Comparison of ENCODE assay signal across 25 cellular contexts in the genomic region with DNA sequence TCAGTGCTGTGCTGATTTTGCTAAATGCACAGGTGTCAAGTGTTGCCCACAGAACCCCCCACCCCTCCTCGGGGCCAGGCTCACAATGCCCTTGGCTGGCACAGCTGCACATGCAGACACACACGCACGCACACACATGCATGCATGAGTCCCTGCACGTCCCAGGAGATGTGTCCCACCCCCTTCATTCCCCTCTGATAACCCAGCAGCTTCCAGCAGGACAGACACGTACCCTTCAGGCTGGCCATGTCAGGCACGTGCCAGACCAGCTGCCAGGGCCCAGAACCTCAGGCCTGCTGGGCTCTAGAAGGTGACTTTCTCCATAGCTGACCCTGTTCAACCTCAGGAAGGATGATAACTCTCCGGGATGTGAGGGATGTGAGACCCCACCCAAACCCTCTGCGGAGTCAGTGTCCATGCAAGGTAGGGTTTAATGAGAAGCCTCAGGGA. TPM values are rescaled to one million over a fixed set of nuclear protein-coding genes. Genes with fewer than 3 reads are reported as not detected.
A peak's percentile ranks its signal among the peaks of the same experiment; 100 is the strongest.
DNase-seq lines count a peak whose midpoint lies in the region; ATAC-seq, FAIRE-seq and TF ChIP-seq lines count a peak whose summit lies in the region.
"Had no signal": no experiment of that assay in that cellular context is flagged by ENCODE, and none has a peak within 500 bp of the region (broad histone marks: within the 10 kb centered on the region; RNA-seq: fewer than 3 reads in every experiment).

No MANE protein-coding gene starts in this region.

- H3K36me3 Mint-ChIP-seq in activated naive CD8-positive, alpha-beta T cell treated with anti-CD3 and anti-CD28 coated beads, Interleukin-2, amount 10 ng/mL, durations not matched to agents 7 days and 5 days: no peaks in the 10 kb centered on the region
- H3K36me3 Mint-ChIP-seq in activated naive CD8-positive, alpha-beta T cell treated with anti-CD3 and anti-CD28 coated beads for 36 hours: no peaks in the 10 kb centered on the region

- H4K8ac ChIP-seq in neuronal stem cell (ENCODE audit: low read depth, low read length): no peak overlapping the region

- peaks cover 6% of the 10 kb centered on the region for H3K27me3 Mint-ChIP-seq in activated naive CD8-positive, alpha-beta T cell treated with anti-CD3 and anti-CD28 coated beads, Interleukin-2, amount 10 ng/mL, durations not matched to agents 7 days and 5 days
- peaks cover 11% of the 10 kb centered on the region for H3K27me3 Mint-ChIP-seq in activated naive CD8-positive, alpha-beta T cell treated with anti-CD3 and anti-CD28 coated beads for 36 hours

- BruUV-seq in K562 (replicated peaks; lab: Mats Ljungman, UMichigan): no TSS peak

- no peaks in the 10 kb centered on the region for H3K27me3 ChIP-seq in BLaER1 treated with 17β-estradiol and CSF1 and Interleukin-3, amounts not matched to agents 10 nM and 100 nM
- H3K27me3 ChIP-seq in K562 (ENCODE audit: control insufficient read depth in 2 of 2, insufficient read depth in 2 of 2, low read length in 2 of 2) (no peaks in the 10 kb centered on the region; a peak in 1 of 5 replicates), neuronal stem cell (ENCODE audit: control insufficient read depth in 3 of 3, insufficient read depth in 3 of 3, low read depth in 1 of 3, low read length in 3 of 3) (peaks cover 0 to 3% (median 0%) of the 10 kb centered on the region in 3 experiments)

- peak overlapping the region in 3 of 10 experiments; percentile 4 to 30 (median 17); a peak in 3 of 20 replicates for H3K4me3 ChIP-seq in BLaER1 treated with 17β-estradiol and CSF1 and Interleukin-3, amounts not matched to agents 10 nM and 100 nM
- H3K4me3 ChIP-seq in K562 (no peak overlapping the region), neuronal stem cell (ENCODE audit: low read length in 2 of 2) (no peak overlapping the region)
- H3K4me3 ChIP-seq: A549, GM12878 had no signal

- no peak overlapping the region for H2BK12ac ChIP-seq in neuronal stem cell (ENCODE audit: low read length)

- peaks cover 0 to 10% (median 0%) of the 10 kb centered on the region in 11 experiments; a peak in 1 of 22 replicates for H4K20me1 ChIP-seq in BLaER1 treated with 17β-estradiol and CSF1 and Interleukin-3, amounts not matched to agents 10 nM and 100 nM
- no peaks in the 10 kb centered on the region for H4K20me1 ChIP-seq in K562 (replicated peaks; ENCODE audit: control insufficient read depth, insufficient read depth, low read length)

- no peaks in the 10 kb centered on the region for H3K79me2 ChIP-seq in K562 (ENCODE audit: control insufficient read depth, insufficient read depth, low read length)

- no peak overlapping the region for H2BK15ac ChIP-seq in neuronal stem cell (ENCODE audit: low read length)

- H3K4me3 Mint-ChIP-seq in activated naive CD8-positive, alpha-beta T cell treated with anti-CD3 and anti-CD28 coated beads, Interleukin-2, amount 10 ng/mL, durations not matched to agents 7 days and 5 days: no peak overlapping the region
- H3K4me3 Mint-ChIP-seq in activated naive CD8-positive, alpha-beta T cell treated with anti-CD3 and anti-CD28 coated beads for 36 hours: no peak overlapping the region
- H3K4me3 Mint-ChIP-seq: B cell; CD4-positive, alpha-beta T cell had no signal

- H4K91ac ChIP-seq in neuronal stem cell (ENCODE audit: low read depth, low read length, poor library complexity): peak overlapping the region; percentile 9

- FAIRE-seq in K562 (lab: Jason Lieb, UNC): no peak
- FAIRE-seq: A549, GM12878, RCC 7860 had no signal

- no peak overlapping the region for H3K14ac ChIP-seq in neuronal stem cell (ENCODE audit: low read length)

- no peaks in the 10 kb centered on the region for H3K36me3 ChIP-seq in BLaER1 treated with 17β-estradiol and CSF1 and Interleukin-3, amounts not matched to agents 10 nM and 100 nM
- no peaks in the 10 kb centered on the region; the same call in 2 of the 3 replicates for H3K36me3 ChIP-seq in K562 (ENCODE audit: control insufficient read depth, insufficient read depth, low read length)
- H3K36me3 ChIP-seq in neuronal stem cell (replicated peaks in 1 of 2; ENCODE audit: control insufficient read depth in 2 of 2, insufficient read depth in 2 of 2, low read length in 2 of 2): peaks cover 0 to 6% of the 10 kb centered on the region in 2 donors

- in situ Hi-C loops in K562 (cut with MboI): no loop called here

- H2AK5ac ChIP-seq in neuronal stem cell (ENCODE audit: low read depth, low read length): peak overlapping the region; percentile 6

- peak overlapping the region in 6 of 11 experiments; percentile 21 to 74 (median 66); a peak in 8 of 22 replicates for H3K27ac ChIP-seq in BLaER1 treated with 17β-estradiol and CSF1 and Interleukin-3, amounts not matched to agents 10 nM and 100 nM
- no peak overlapping the region for H3K27ac ChIP-seq in K562 (ENCODE audit: extremely low read depth, low read depth, low read length)
- H3K27ac ChIP-seq in neuronal stem cell (replicated peaks; ENCODE audit: low read length): no peak overlapping the region
- H3K27ac ChIP-seq: A549, HL-60 had no signal

- WGBS in K562 (ENCODE audit: insufficient coverage, low coverage, missing lambda C conversion rate): 47% methylated on average over 8 of the region's 8 CpGs
- no CpG with 5 or more reads among the region's 8 CpGs for WGBS in neuronal stem cell (ENCODE audit: extremely low coverage in 2 of 2, insufficient read length in 2 of 2, insufficient replicate concordance in 1 of 2), 2 donors

- H3K23ac ChIP-seq in neuronal stem cell (ENCODE audit: low read depth, low read length, poor library complexity): no peak overlapping the region

- no peak for DNase-seq in activated naive CD8-positive, alpha-beta T cell treated with anti-CD3 and anti-CD28 coated beads, Interleukin-2, amount 10 ng/mL, durations not matched to agents 7 days and 5 days
- DNase-seq in activated naive CD8-positive, alpha-beta T cell treated with anti-CD3 and anti-CD28 coated beads for 36 hours: no peak
- DNase-seq in K562 (ENCODE audit: extremely low read depth in 1 of 4, low spot score in 3 of 4) (no peak), neuronal stem cell (ENCODE audit: low spot score) (no peak), NCI-H524 (lab: John Stamatoyannopoulos, UW) (no peak), NCI-H1105 treated with DMSO at 0.1 percent for 48 hours (lab: John Stamatoyannopoulos, UW) (no peak)
- DNase-seq: Caco-2; CD4-positive, alpha-beta T cell; DMS 273 treated with DMSO at 0.1 percent for 48 hours; DMS79 treated with DMSO at 0.1 percent for 48 hours; H7; KG1; NCI-H1694; NCI-H2081; NCI-H2171; NCI-H345; NCI-H524 treated with DMSO at 0.1 percent for 48 hours; NCI-H82; OCI-M1 had no signal

- no peaks in the 10 kb centered on the region for H3K9me3 ChIP-seq in BLaER1 treated with 17β-estradiol and CSF1 and Interleukin-3, amounts not matched to agents 10 nM and 100 nM (replicated peaks in 1 of 11)
- no peaks in the 10 kb centered on the region for H3K9me3 ChIP-seq in K562 (replicated peaks; ENCODE audit: control insufficient read depth, insufficient read depth, low read depth, low read length)
- H3K9me3 ChIP-seq in neuronal stem cell (replicated peaks in 1 of 2; ENCODE audit: control insufficient read depth in 2 of 2, insufficient read depth in 1 of 2, low read depth in 1 of 2, low read length in 2 of 2): peaks cover 0 to 2% of the 10 kb centered on the region in 2 donors
- H3K9me3 ChIP-seq: A549, Caco-2 had no signal

- peak overlapping the region in 5 of 11 experiments; percentile 1 to 62 (median 53); a peak in 8 of 22 replicates for H3K9ac ChIP-seq in BLaER1 treated with 17β-estradiol and CSF1 and Interleukin-3, amounts not matched to agents 10 nM and 100 nM
- peak overlapping the region in 1 of 2 experiments; percentile 31; a peak in 1 of 4 replicates for H3K9ac ChIP-seq in K562 (ENCODE audit: insufficient read depth in 1 of 2, low read depth in 2 of 2, low read length in 2 of 2)
- H3K9ac ChIP-seq in neuronal stem cell (ENCODE audit: low read depth, low read length, poor library complexity): no peak overlapping the region

- no peak overlapping the region for H2AFZ ChIP-seq in K562 (ENCODE audit: low read depth, low read length)
- no peak overlapping the region for H2AFZ ChIP-seq in neuronal stem cell (ENCODE audit: low read length)

- peak overlapping the region; percentile 54 for H3K27ac Mint-ChIP-seq in activated naive CD8-positive, alpha-beta T cell treated with anti-CD3 and anti-CD28 coated beads, Interleukin-2, amount 10 ng/mL, durations not matched to agents 7 days and 5 days
- H3K27ac Mint-ChIP-seq in activated naive CD8-positive, alpha-beta T cell treated with anti-CD3 and anti-CD28 coated beads for 36 hours: no peak overlapping the region
- H3K27ac Mint-ChIP-seq: B cell; CD4-positive, alpha-beta T cell had no signal

- no peak for TF ChIP-seq CTCF in K562 (IDR thresholded peaks at IDR 0.05 in 2 of 3, conservative IDR thresholded peaks at IDR 0.05 in 1 of 3; ENCODE audit: insufficient read depth in 2 of 3, low read depth in 1 of 3, low read length in 3 of 3)

- peaks cover 11% of the 10 kb centered on the region for H3K4me1 Mint-ChIP-seq in activated naive CD8-positive, alpha-beta T cell treated with anti-CD3 and anti-CD28 coated beads, Interleukin-2, amount 10 ng/mL, durations not matched to agents 7 days and 5 days
- H3K4me1 Mint-ChIP-seq in activated naive CD8-positive, alpha-beta T cell treated with anti-CD3 and anti-CD28 coated beads for 36 hours: peaks cover 2% of the 10 kb centered on the region
- H3K4me1 Mint-ChIP-seq: B cell had no signal

- peak overlapping the region; percentile 73 for H3K18ac ChIP-seq in neuronal stem cell (ENCODE audit: low read length)

- H2BK120ac ChIP-seq in neuronal stem cell (ENCODE audit: low read depth, low read length): no peak overlapping the region

- H3K4ac ChIP-seq in neuronal stem cell (ENCODE audit: low read length): no peak overlapping the region

- H3K9me1 ChIP-seq in K562 (ENCODE audit: control insufficient read depth, insufficient read depth, low read length): no peaks in the 10 kb centered on the region

- no peaks in the 10 kb centered on the region for H3K9me3 Mint-ChIP-seq in activated naive CD8-positive, alpha-beta T cell treated with anti-CD3 and anti-CD28 coated beads, Interleukin-2, amount 10 ng/mL, durations not matched to agents 7 days and 5 days
- H3K9me3 Mint-ChIP-seq in activated naive CD8-positive, alpha-beta T cell treated with anti-CD3 and anti-CD28 coated beads for 36 hours: no peaks in the 10 kb centered on the region
- H3K9me3 Mint-ChIP-seq: CD4-positive, alpha-beta T cell had no signal

- no peaks in the 10 kb centered on the region for H3K79me1 ChIP-seq in neuronal stem cell (ENCODE audit: low read depth, low read length)

- intact Hi-C loops in K562 (cut with micrococcal nuclease): no loop called here

- H3K4me2 ChIP-seq in BLaER1 treated with 17β-estradiol and CSF1 and Interleukin-3, amounts not matched to agents 10 nM and 100 nM: peak overlapping the region; percentile 30 to 97 (median 85); a peak in 17 of 22 replicates
- H3K4me2 ChIP-seq in K562 (ENCODE audit: insufficient read depth, low read length) (no peak overlapping the region), neuronal stem cell (ENCODE audit: insufficient read depth, low read length, poor library complexity, severe bottlenecking) (no peak overlapping the region)
- H3K4me2 ChIP-seq: A549 had no signal

- no peak for TF ChIP-seq EP300 in K562 (IDR thresholded peaks at IDR 0.05; ENCODE audit: low read length)

- CTCF ChIA-PET in K562 (lab: Yijun Ruan, JAX; ENCODE audit: low intra/inter-chr PET ratio): interaction anchor here (0.7 to 1.3 kb wide), 3 partner anchors 310 to 506 kb away, joined by 3 to 4 read pairs (median 4); no protein-coding TSS in a partner anchor

- no peak for TF ChIP-seq POLR2A in K562 (conservative IDR thresholded peaks at IDR 0.05)

- peaks cover 61 to 100% (median 99%) of the 10 kb centered on the region in 10 experiments for H3K4me1 ChIP-seq in BLaER1 treated with 17β-estradiol and CSF1 and Interleukin-3, amounts not matched to agents 10 nM and 100 nM
- H3K4me1 ChIP-seq in K562 (replicated peaks in 1 of 2; ENCODE audit: control insufficient read depth in 2 of 2, insufficient read depth in 2 of 2, low read length in 2 of 2) (peaks cover 15 to 20% of the 10 kb centered on the region in 2 experiments; a peak in 4 of 5 replicates), neuronal stem cell (ENCODE audit: control insufficient read depth in 2 of 2, insufficient read depth in 1 of 2, low read depth in 1 of 2, low read length in 2 of 2) (peaks cover 7 to 25% of the 10 kb centered on the region in 2 donors)
- H3K4me1 ChIP-seq: A549, Caco-2 had no signal

- ATAC-seq in activated naive CD8-positive, alpha-beta T cell treated with anti-CD3 and anti-CD28 coated beads, Interleukin-2, amount 10 ng/mL, durations not matched to agents 7 days and 5 days (ENCODE audit: low read depth): no peak
- ATAC-seq in K562: no peak
- ATAC-seq: A549, GM12878 had no signal

- POLR2A ChIA-PET in activated naive CD8-positive, alpha-beta T cell treated with anti-CD3 and anti-CD28 coated beads, Interleukin-2, amount 10 ng/mL, durations not matched to agents 7 days and 5 days (lab: Charles Lee): no interaction called here
- POLR2A ChIA-PET in K562 (lab: Yijun Ruan, JAX): interaction anchor here (0.6 kb wide), 1 partner anchor 361 kb away, joined by 3 read pairs; no protein-coding TSS in a partner anchor

- TF ChIP-seq RAD21 in K562 (CRISPR knock-in tag; conservative IDR thresholded peaks at IDR 0.05 in 1 of 2, IDR thresholded peaks at IDR 0.05 in 1 of 2): no peak

- H2BK5ac ChIP-seq in neuronal stem cell (ENCODE audit: low read length): no peak overlapping the region

RNA-seq across cellular contexts. Expression of a gene that starts 44.4 kb away (rescaled TPM):
- 10 to 100 TPM; 44.1 to 51.6 TPM for total RNA-seq in activated naive CD8-positive, alpha-beta T cell treated with anti-CD3 and anti-CD28 coated beads, Interleukin-2, amount 10 ng/mL, durations not matched to agents 7 days and 5 days
- 10 to 100 TPM; 58.5 to 60.8 TPM for total RNA-seq in activated naive CD8-positive, alpha-beta T cell treated with anti-CD3 and anti-CD28 coated beads for 36 hours
- 39.2 and 66.5 TPM in 2 replicates for total RNA-seq in K562 (2011; cell fraction: chromatin; rRNA removed; ENCODE audit: low replicate concordance)
- 54.2 and 60.8 TPM in 2 replicates for total RNA-seq in K562 (2011; cell fraction: nucleolus; rRNA removed)
- 55.7 and 67.6 TPM in 2 replicates for total RNA-seq in K562 (2011; cell fraction: nucleoplasm; rRNA removed)
- total RNA-seq in K562 (2014; rRNA removed) (166 and 199 TPM in 2 replicates), K562 (2014; rRNA removed; fragmentation: Illumina TruSeq; extraction: Trizol) (97.5 and 126 TPM in 2 replicates), K562 (2015; rRNA removed; fragmentation: Illumina TruSeq; extraction: Trizol) (130 and 136 TPM in 2 replicates), K562 (2021) (143 and 149 TPM in 2 replicates)
- polyA plus RNA-seq in K562 (2011; rRNA removed) (145 and 165 TPM in 2 replicates), K562 (2014; fragmentation: Illumina TruSeq; extraction: Trizol) (134 and 163 TPM in 2 replicates), K562 (2014; fragmentation: Nextera tagmentation; extraction: Ambion mirVana) (100 to 1,000 TPM; 414 to 424 TPM), K562 (2014; rRNA removed) (195 and 240 TPM in 2 replicates)
- polyA plus RNA-seq in K562 (2011; cell fraction: cytosol; rRNA removed): 149 and 217 TPM in 2 replicates
- polyA plus RNA-seq in K562 (2011; cell fraction: nucleus; rRNA removed): 68.7 and 82.6 TPM in 2 replicates
- 102 and 171 TPM in 2 replicates for polyA plus RNA-seq in K562 (2012)
- 39.8 and 41.8 TPM in 2 replicates for polyA minus RNA-seq in K562 (2011; rRNA and poly(A)+ RNA removed)
- polyA minus RNA-seq in K562 (2011; cell fraction: cytosol; rRNA and poly(A)+ RNA removed): 38.6 and 39.1 TPM in 2 replicates
- polyA minus RNA-seq in K562 (2011; cell fraction: nucleus; rRNA and poly(A)+ RNA removed): 15.3 and 25.4 TPM in 2 replicates
- polyA plus RNA-seq in neuronal stem cell (2013, experiment 1 of 2): 64.6 TPM
- 66.2 TPM for polyA plus RNA-seq in neuronal stem cell (2013, experiment 2 of 2)

RNA-seq across cellular contexts. Expression of a gene that starts 44.5 kb away (rescaled TPM):
- 10 to 100 TPM; 20.8 to 21.8 TPM for total RNA-seq in activated naive CD8-positive, alpha-beta T cell treated with anti-CD3 and anti-CD28 coated beads, Interleukin-2, amount 10 ng/mL, durations not matched to agents 7 days and 5 days
- 10 to 100 TPM; 11.7 to 12.1 TPM for total RNA-seq in activated naive CD8-positive, alpha-beta T cell treated with anti-CD3 and anti-CD28 coated beads for 36 hours
- 125 and 274 TPM in 2 replicates for total RNA-seq in K562 (2011; cell fraction: chromatin; rRNA removed; ENCODE audit: low replicate concordance)
- 162 and 166 TPM in 2 replicates for total RNA-seq in K562 (2011; cell fraction: nucleolus; rRNA removed)
- 160 TPM in 2 replicates for total RNA-seq in K562 (2011; cell fraction: nucleoplasm; rRNA removed)
- 12.6 and 22.5 TPM in 2 replicates for total RNA-seq in K562 (2014; rRNA removed)
- 10.8 and 14.4 TPM in 2 replicates for total RNA-seq in K562 (2014; rRNA removed; fragmentation: Illumina TruSeq; extraction: Trizol)
- total RNA-seq in K562 (2015; rRNA removed; fragmentation: Illumina TruSeq; extraction: Trizol): 14.0 and 14.3 TPM in 2 replicates
- 39.2 and 39.4 TPM in 2 replicates for total RNA-seq in K562 (2021)
- 37.0 and 59.6 TPM in 2 replicates for polyA plus RNA-seq in K562 (2011; rRNA removed)
- 69.9 and 86.4 TPM in 2 replicates for polyA plus RNA-seq in K562 (2011; cell fraction: cytosol; rRNA removed)
- 128 and 148 TPM in 2 replicates for polyA plus RNA-seq in K562 (2011; cell fraction: nucleus; rRNA removed)
- polyA plus RNA-seq in K562 (2012): 27.9 and 28.7 TPM in 2 replicates
- polyA plus RNA-seq in K562 (2014; fragmentation: Illumina TruSeq; extraction: Trizol): 32.5 and 35.7 TPM in 2 replicates
- polyA plus RNA-seq in K562 (2014; fragmentation: Nextera tagmentation; extraction: Ambion mirVana): under 1 TPM; 0.14 to 0.17 TPM
- 26.8 and 31.0 TPM in 2 replicates for polyA plus RNA-seq in K562 (2014; rRNA removed)
- polyA minus RNA-seq in K562 (2011; rRNA and poly(A)+ RNA removed): 52.7 and 68.9 TPM in 2 replicates
- polyA minus RNA-seq in K562 (2011; cell fraction: cytosol; rRNA and poly(A)+ RNA removed): 35.2 and 46.9 TPM in 2 replicates
- 25.6 and 33.4 TPM in 2 replicates for polyA minus RNA-seq in K562 (2011; cell fraction: nucleus; rRNA and poly(A)+ RNA removed)
- polyA plus RNA-seq in neuronal stem cell (2013, experiment 1 of 2): 28.8 TPM
- polyA plus RNA-seq in neuronal stem cell (2013, experiment 2 of 2): 27.4 TPM

Comparison
In these comparisons a context has a peak if more than half of its experiments do, and no peak if none do; other contexts are left out.
1. H3K27ac ChIP-seq: peak in BLaER1 treated with 17β-estradiol and CSF1 and Interleukin-3, amounts not matched to agents 10 nM and 100 nM (6 of 11); none in K562 (single experiment) and neuronal stem cell (single experiment).
2. H3K4me2 ChIP-seq: peak in BLaER1 treated with 17β-estradiol and CSF1 and Interleukin-3, amounts not matched to agents 10 nM and 100 nM (11 of 11); none in K562 (single experiment) and neuronal stem cell (single experiment).